10 cellular contexts compared by ENCODE assay signal in the genomic region with DNA sequence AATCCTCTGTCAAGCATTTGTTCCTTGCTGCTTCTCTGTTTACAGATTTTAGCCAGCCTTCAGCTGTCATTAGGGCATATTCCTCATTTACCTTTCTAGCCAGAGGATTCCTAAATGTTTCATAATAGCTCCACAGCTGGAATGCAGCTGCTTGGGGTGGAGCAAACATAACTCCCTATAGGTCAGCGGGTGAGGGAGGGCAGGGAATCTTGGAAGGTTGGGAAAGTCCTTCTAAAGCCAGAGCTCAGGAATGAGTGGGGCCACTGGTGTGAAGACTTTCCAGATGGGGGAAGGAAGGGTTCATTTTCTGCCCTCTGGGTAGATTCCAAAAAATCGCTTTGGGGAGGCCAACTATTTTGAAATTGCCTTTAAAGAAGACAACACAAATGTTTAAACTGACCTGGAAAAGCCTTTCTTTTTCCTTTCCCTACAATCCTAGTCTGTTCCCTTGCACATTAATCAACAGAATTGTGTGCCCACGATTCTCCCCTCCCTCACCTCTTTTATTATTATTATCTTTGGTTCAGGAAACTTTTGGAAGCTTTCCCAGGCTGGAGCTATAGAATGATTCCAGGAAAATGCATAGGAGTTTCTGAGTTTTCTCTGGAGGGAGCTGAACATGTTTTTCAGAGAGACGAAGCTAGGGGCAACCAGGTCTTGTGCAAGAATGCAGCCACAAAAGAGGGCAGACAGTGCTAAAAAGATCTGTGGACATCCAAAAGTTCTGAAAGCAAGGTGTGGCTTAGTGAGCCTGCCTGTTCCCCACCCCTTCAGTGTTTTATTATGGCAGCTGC. TPM values are rescaled to one million over a fixed set of nuclear protein-coding genes. Genes with fewer than 3 reads are reported as not detected.
DNase-seq lines count a peak whose midpoint lies in the region; ATAC-seq, FAIRE-seq and TF ChIP-seq lines count a peak whose summit lies in the region.
"Had no signal": no experiment of that assay in that cellular context is flagged by ENCODE, and none has a peak within 500 bp of the region (broad histone marks: within the 10 kb centered on the region; RNA-seq: fewer than 3 reads in every experiment).

No MANE protein-coding gene starts in this region.

- peak overlapping the region; percentile 29 for H3K9ac ChIP-seq in SK-N-MC (ENCODE audit: insufficient read length)

- no peaks in the 10 kb centered on the region for H3K27me3 ChIP-seq in CD4-positive, alpha-beta T cell (ENCODE audit: control insufficient read depth, insufficient read depth, low read length)

- H3K4me3 ChIP-seq in SK-N-MC = peak overlapping the region; percentile 35

- no peak for ATAC-seq in CD4-positive, alpha-beta T cell (ENCODE audit: poor library complexity)
- no peak for ATAC-seq in HG03432 (IDR thresholded peaks at IDR 0.05; ENCODE audit: unreplicated experiment)
- ATAC-seq: stimulated activated naive CD8-positive, alpha-beta T cell treated with anti-CD3 and anti-CD28 coated beads, Interleukin-15, Interleukin-2, amounts not matched to agents 100 U/mL and 50 U/mL, for 24 hours had no signal

- H3K9me3 ChIP-seq in CD4-positive, alpha-beta T cell (ENCODE audit: control insufficient read depth, low read length) = no peaks in the 10 kb centered on the region
- H3K9me3 ChIP-seq in SK-N-MC (ENCODE audit: low read depth, low read length) = no peaks in the 10 kb centered on the region

- no peak for FAIRE-seq in H54 (lab: Jason Lieb, UNC)

- peak overlapping the region; percentile 100 for H3K27ac Mint-ChIP-seq in CD4-positive, alpha-beta T cell
- H3K27ac Mint-ChIP-seq in glutamatergic neuron (ENCODE audit: unreplicated experiment) = peak overlapping the region; percentile 48

- in situ Hi-C loops in ACHN (cut with HindIII; ENCODE audit: low pct_ligation_motif_present, low pct_unique_long_range_greater_than_20kb, low sequenced_read_pairs) = no loop called here

- POLR2A ChIA-PET in CD4-positive, alpha-beta T cell (lab: Charles Lee) = interaction anchor here (2.6 to 9.9 kb wide), 3 partner anchors 15 to 92 kb away, joined by 6 to 220 read pairs (median 69); a partner anchor contains a TSS

- H3K27ac ChIP-seq in CD4-positive, alpha-beta T cell (ENCODE audit: low read depth, low read length) = no peak overlapping the region
- peak overlapping the region; percentile 86 for H3K27ac ChIP-seq in SK-N-MC

- no peak for DNase-seq in CD4-positive, alpha-beta T cell
- no peak for DNase-seq in SK-N-MC (ENCODE audit: low read depth, low spot score)
- no peak for DNase-seq in glutamatergic neuron
- peak; percentile 62 for DNase-seq in posterior vena cava (ENCODE audit: low spot score)
- no peak for DNase-seq in ACHN
- no peak for DNase-seq in globus pallidus (ENCODE audit: low spot score)
- DNase-seq in H54 (ENCODE audit: insufficient read length, low spot score) = no peak
- DNase-seq: DMS53; stimulated activated naive CD8-positive, alpha-beta T cell treated with anti-CD3 and anti-CD28 coated beads, Interleukin-15, Interleukin-2, amounts not matched to agents 100 U/mL and 50 U/mL, for 24 hours had no signal

- peaks cover 70% of the 10 kb centered on the region for H3K4me1 Mint-ChIP-seq in CD4-positive, alpha-beta T cell (ENCODE audit: low read depth)
- peaks cover 44% of the 10 kb centered on the region for H3K4me1 Mint-ChIP-seq in glutamatergic neuron (ENCODE audit: low read depth, unreplicated experiment)

- intact Hi-C loops in CD4-positive, alpha-beta T cell (cut with DNase I, micrococcal nuclease) = loop anchor here (5.0 kb wide), 1 partner anchor 52 kb away; a partner anchor contains a TSS
- intact Hi-C loops in posterior vena cava (cut with DNase I) = no loop called here

- no peaks in the 10 kb centered on the region for H3K9me3 Mint-ChIP-seq in CD4-positive, alpha-beta T cell
- peaks cover 7% of the 10 kb centered on the region for H3K9me3 Mint-ChIP-seq in glutamatergic neuron (ENCODE audit: unreplicated experiment)

- H3K36me3 Mint-ChIP-seq in CD4-positive, alpha-beta T cell (ENCODE audit: low read depth) = peaks cover 7% of the 10 kb centered on the region
- no peaks in the 10 kb centered on the region for H3K36me3 Mint-ChIP-seq in glutamatergic neuron (ENCODE audit: unreplicated experiment)

- no peak overlapping the region for H3K4me3 Mint-ChIP-seq in CD4-positive, alpha-beta T cell
- H3K4me3 Mint-ChIP-seq in glutamatergic neuron (ENCODE audit: unreplicated experiment) = no peak overlapping the region

- TF ChIP-seq CTCF in CD4-positive, alpha-beta T cell (IDR thresholded peaks at IDR 0.05) = no peak
- TF ChIP-seq CTCF in glutamatergic neuron (IDR thresholded peaks at IDR 0.05; ENCODE audit: partially characterized antibody, unreplicated experiment) = no peak

- no peaks in the 10 kb centered on the region for H3K27me3 Mint-ChIP-seq in CD4-positive, alpha-beta T cell
- no peaks in the 10 kb centered on the region for H3K27me3 Mint-ChIP-seq in glutamatergic neuron (ENCODE audit: unreplicated experiment)

- no peaks in the 10 kb centered on the region for H3K36me3 ChIP-seq in SK-N-MC (ENCODE audit: insufficient read depth, low read length)

- CTCF ChIA-PET in CD4-positive, alpha-beta T cell (lab: Charles Lee) = interaction anchor here (0.9 to 2.0 kb wide), 5 partner anchors 9 to 173 kb away, joined by 3 to 8 read pairs (median 3); no protein-coding TSS in a partner anchor

- no peak for TF ChIP-seq POLR2A in H54 (IDR thresholded peaks at IDR 0.05; ENCODE audit: low read depth, low read length)

RNA-seq across cellular contexts. Expression of a gene that starts 16.5 kb away (rescaled TPM):
- 10 to 100 TPM; 70.9 to 71.8 TPM for total RNA-seq in CD4-positive, alpha-beta T cell
- total RNA-seq in glutamatergic neuron (ENCODE audit: unreplicated experiment) (23.3 TPM), posterior vena cava (10 to 100 TPM; 35.7 to 43.3 TPM)

RNA-seq across cellular contexts. Expression of a gene that starts 53.1 kb away (rescaled TPM):
- total RNA-seq in CD4-positive, alpha-beta T cell = 10 to 100 TPM in 1 of 2 experiments, 1 to 10 TPM in 1; 8.2 to 10.7 TPM
- total RNA-seq in glutamatergic neuron (ENCODE audit: unreplicated experiment) (22.3 TPM), posterior vena cava (10 to 100 TPM; 28.8 to 32.4 TPM)

Comparison
In these comparisons a context has a peak if more than half of its experiments do, and no peak if none do; other contexts are left out.
1. intact Hi-C loops: an anchor here in CD4-positive, alpha-beta T cell (5.0 kb wide); none called in posterior vena cava.